In genomic region chr22:29359469-29359868, GRCh38 we compare ENCODE assay signal across 8 cellular contexts. TPM values are rescaled to one million over a fixed set of nuclear protein-coding genes. Genes with fewer than 3 reads are reported as not detected.
DNase-seq lines count a peak whose midpoint lies in the region; ATAC-seq, FAIRE-seq and TF ChIP-seq lines count a peak whose summit lies in the region.

No MANE protein-coding gene starts in this region.

- intact Hi-C loops in esophagus muscularis mucosa (cut with DNase I), result loop anchor here (1.0 kb wide), 1 partner anchor 53 kb away; the partner anchor contains the start of gene GAS2L1

- FAIRE-seq in RCC 7860 (lab: Jason Lieb, UNC), result no peak

- peak; percentile 70 to 81 (median 73) for TF ChIP-seq CTCF in esophagus muscularis mucosa (IDR thresholded peaks at IDR 0.05)
- no peak for TF ChIP-seq CTCF in omental fat pad (IDR thresholded peaks at IDR 0.05)

- no peak overlapping the region for H3K27ac ChIP-seq in esophagus muscularis mucosa (replicated peaks in 1 of 4)

- peaks cover 37 to 65% (median 50%) of the 10 kb centered on the region in 4 donors for H3K36me3 ChIP-seq in esophagus muscularis mucosa

- ATAC-seq in omental fat pad (ENCODE audit: low FRiP score), result peak; percentile 88
- ATAC-seq in GM19395 (IDR thresholded peaks at IDR 0.05; ENCODE audit: unreplicated experiment), result no peak

- H3K4me1 ChIP-seq in esophagus muscularis mucosa, result peaks cover 10 to 16% (median 12%) of the 10 kb centered on the region in 4 donors

- H3K27me3 ChIP-seq in esophagus muscularis mucosa, result no peaks in the 10 kb centered on the region

- H3K9me3 ChIP-seq in esophagus muscularis mucosa, result no peaks in the 10 kb centered on the region

- 19% methylated on average over 3 of the region's 9 CpGs for WGBS in esophagus muscularis mucosa

- DNase-seq in G401 (ENCODE audit: low spot score) (peak; percentile 86), RCC 7860 (ENCODE audit: low spot score) (peak; percentile 5), esophagus muscularis mucosa (ENCODE audit: extremely low spot score) (no peak), omental fat pad (ENCODE audit: low spot score) (no peak), activated T-cell treated with anti-CD3 and anti-CD28 coated beads for 4 hours (no peak), NOMO-1 (lab: John Stamatoyannopoulos, UW; ENCODE audit: unreplicated experiment in 2 of 2) (no peak)
- DNase-seq in stimulated activated CD4-positive, alpha-beta T cell treated with anti-CD3 and anti-CD28 coated beads, Interleukin-2, amount 100 ng/mL, for 24 hours, result no peak

- no peak for TF ChIP-seq EP300 in esophagus muscularis mucosa (IDR thresholded peaks at IDR 0.05)

- in situ Hi-C loops in G401 (cut with HindIII; ENCODE audit: low sequenced_read_pairs), result no loop called here

- H3K4me3 ChIP-seq in esophagus muscularis mucosa, result no peak overlapping the region

- no peak for TF ChIP-seq POLR2A in esophagus muscularis mucosa (IDR thresholded peaks at IDR 0.05; ENCODE audit: low read depth)

RNA-seq across cellular contexts. Expression of gene AP1B1, which starts 28.9 kb away (rescaled TPM):
- total RNA-seq in G401 (2014; rRNA removed; shearing (Covaris generic)), result 70.0 and 88.7 TPM in 2 replicates
- total RNA-seq in esophagus muscularis mucosa, result 10 to 100 TPM; 55.6 to 72.2 (median 57.4) TPM
- total RNA-seq in omental fat pad, result 10 to 100 TPM; 58.0 to 77.3 (median 75.3) TPM

RNA-seq across cellular contexts. Expression of gene RASL10A, which starts 44.0 kb away (rescaled TPM):
- total RNA-seq in G401 (2014; rRNA removed; shearing (Covaris generic)), result 3.0 and 9.6 TPM in 2 replicates
- total RNA-seq in esophagus muscularis mucosa, result 1 to 10 TPM in 1 of 4 donors, under 1 TPM in 2, not detected in 1; 0.50 to 1.6 (median 0.84) TPM
- total RNA-seq in omental fat pad, result 1 to 10 TPM in 2 of 4 donors, under 1 TPM in 1, not detected in 1; 0.56 to 2.6 (median 1.5) TPM

RNA-seq across cellular contexts. Expression of gene GAS2L1, which starts 53.0 kb away (rescaled TPM):
- total RNA-seq in G401 (2014; rRNA removed; shearing (Covaris generic)), result 13.2 and 26.3 TPM in 2 replicates
- total RNA-seq in esophagus muscularis mucosa (10 to 100 TPM; 25.8 to 63.9 (median 38.8) TPM), omental fat pad (10 to 100 TPM; 13.4 to 29.0 (median 22.7) TPM)

Comparison
In these comparisons a context has a peak if more than half of its experiments do, and no peak if none do; other contexts are left out.
1. DNase-seq: peak in G401 (single experiment) and RCC 7860 (single experiment); none in esophagus muscularis mucosa (single experiment), omental fat pad (single experiment), activated T-cell treated with anti-CD3 and anti-CD28 coated beads for 4 hours (single experiment), stimulated activated CD4-positive, alpha-beta T cell treated with anti-CD3 and anti-CD28 coated beads, Interleukin-2, amount 100 ng/mL, for 24 hours (0 of 2) and NOMO-1 (0 of 2).
2. CTCF ChIP-seq: peak in esophagus muscularis mucosa (3 of 3); none in omental fat pad (0 of 3).